Comparison of ENCODE assay signal across 19 cellular contexts in genomic region chr20:25217161-25218108, GRCh38. TPM values are rescaled to one million over a fixed set of nuclear protein-coding genes. Genes with fewer than 3 reads are reported as not detected.
DNase-seq lines count a peak whose midpoint lies in the region; ATAC-seq and TF ChIP-seq lines count a peak whose summit lies in the region.
"Had no signal": no experiment of that assay in that cellular context is flagged by ENCODE, and none has a peak within 500 bp of the region (broad histone marks: within the 10 kb centered on the region; RNA-seq: fewer than 3 reads in every experiment).

No MANE protein-coding gene starts in this region.

- POLR2A ChIA-PET in WTC11 (lab: Charles Lee): no interaction called here

- H3K27me3 Mint-ChIP-seq in GM23338 (ENCODE audit: insufficient read depth, low read depth, poor library complexity): peaks cover 7% of the 10 kb centered on the region
- no peaks in the 10 kb centered on the region for H3K27me3 Mint-ChIP-seq in WTC11 (ENCODE audit: low read depth)
- H3K27me3 Mint-ChIP-seq: CD4-positive, alpha-beta T cell had no signal

- H3K36me3 Mint-ChIP-seq in GM23338 (ENCODE audit: low read depth) (peaks cover 6% of the 10 kb centered on the region; the same call in 2 of the 3 replicates), WTC11 (peaks cover 2% of the 10 kb centered on the region)

- peaks cover 2 to 67% (median 27%) of the 10 kb centered on the region in 12 donors for H3K4me1 ChIP-seq in heart left ventricle
- H3K4me1 ChIP-seq in GM23338 (ENCODE audit: insufficient read depth): no peaks in the 10 kb centered on the region
- H3K4me1 ChIP-seq in neuronal stem cell (ENCODE audit: control insufficient read depth in 2 of 2, insufficient read depth in 1 of 2, low read depth in 1 of 2, low read length in 2 of 2): peaks cover under 1 to 1% of the 10 kb centered on the region in 2 donors
- H3K4me1 ChIP-seq: Peyer's patch had no signal

- peaks cover 0 to 85% (median 73%) of the 10 kb centered on the region in 9 donors for H3K36me3 ChIP-seq in heart left ventricle
- H3K36me3 ChIP-seq in GM23338 (ENCODE audit: insufficient read depth): no peaks in the 10 kb centered on the region
- H3K36me3 ChIP-seq in neuronal stem cell (replicated peaks in 1 of 2; ENCODE audit: control insufficient read depth in 2 of 2, insufficient read depth in 2 of 2, low read length in 2 of 2): peaks cover 31 to 80% of the 10 kb centered on the region in 2 donors

- no peak overlapping the region for H3K4me2 ChIP-seq in GM23338
- H3K4me2 ChIP-seq in neuronal stem cell (ENCODE audit: insufficient read depth, low read length, poor library complexity, severe bottlenecking): no peak overlapping the region

- H2BK5ac ChIP-seq in neuronal stem cell (ENCODE audit: low read length): no peak overlapping the region

- peak overlapping the region in 2 of 12 donors; percentile 7 to 27 for H3K4me3 ChIP-seq in heart left ventricle
- no peak overlapping the region for H3K4me3 ChIP-seq in GM23338
- no peak overlapping the region for H3K4me3 ChIP-seq in neuronal stem cell (ENCODE audit: low read length in 2 of 2)
- H3K4me3 ChIP-seq: BLaER1 treated with 17β-estradiol and CSF1 and Interleukin-3, amounts not matched to agents 10 nM and 100 nM; Peyer's patch; SJSA1 had no signal

- WGBS in heart left ventricle, 4 donors: 91 to 94% (median 92%) methylated on average over 21 of the region's 21 CpGs
- WGBS in neuronal stem cell (ENCODE audit: extremely low coverage in 2 of 2, insufficient read length in 2 of 2, insufficient replicate concordance in 1 of 2), 2 donors: no CpG with 5 or more reads among the region's 21 CpGs

- CTCF ChIA-PET in WTC11 (lab: Charles Lee): interaction anchor here (1.2 kb wide), 1 partner anchor 30 kb away, joined by 4 read pairs; no protein-coding TSS in a partner anchor

- H3K79me2 ChIP-seq in GM23338 (replicated peaks; ENCODE audit: insufficient read depth): no peaks in the 10 kb centered on the region

- H3K9me3 ChIP-seq in heart left ventricle (no peaks in the 10 kb centered on the region), neuronal stem cell (replicated peaks in 1 of 2; ENCODE audit: control insufficient read depth in 2 of 2, insufficient read depth in 1 of 2, low read depth in 1 of 2, low read length in 2 of 2) (no peaks in the 10 kb centered on the region)
- H3K9me3 ChIP-seq: BLaER1 treated with 17β-estradiol and CSF1 and Interleukin-3, amounts not matched to agents 10 nM and 100 nM; Peyer's patch; SJSA1 had no signal

- no peak overlapping the region for H2BK15ac ChIP-seq in neuronal stem cell (ENCODE audit: low read length)

- H3F3A ChIP-seq in GM23338 (replicated peaks; ENCODE audit: low read depth): no peaks in the 10 kb centered on the region

- no peak overlapping the region for H3K23ac ChIP-seq in neuronal stem cell (ENCODE audit: low read depth, low read length, poor library complexity)

- H4K8ac ChIP-seq in neuronal stem cell (ENCODE audit: low read depth, low read length): no peak overlapping the region

- no peak overlapping the region for H3K4ac ChIP-seq in neuronal stem cell (ENCODE audit: low read length)

- no peak overlapping the region for H3K27ac Mint-ChIP-seq in GM23338
- no peak overlapping the region for H3K27ac Mint-ChIP-seq in WTC11
- H3K27ac Mint-ChIP-seq: CD4-positive, alpha-beta T cell had no signal

- no peak overlapping the region for H2AK5ac ChIP-seq in neuronal stem cell (ENCODE audit: low read depth, low read length)

- H3K27me3 ChIP-seq in heart left ventricle (no peaks in the 10 kb centered on the region), GM23338 (ENCODE audit: insufficient read depth) (no peaks in the 10 kb centered on the region), neuronal stem cell (ENCODE audit: control insufficient read depth in 3 of 3, insufficient read depth in 3 of 3, low read depth in 1 of 3, low read length in 3 of 3) (no peaks in the 10 kb centered on the region)
- H3K27me3 ChIP-seq: BLaER1 treated with 17β-estradiol and CSF1 and Interleukin-3, amounts not matched to agents 10 nM and 100 nM; Peyer's patch; SJSA1 had no signal

- H4K91ac ChIP-seq in neuronal stem cell (ENCODE audit: low read depth, low read length, poor library complexity): no peak overlapping the region

- H2BK120ac ChIP-seq in neuronal stem cell (ENCODE audit: low read depth, low read length): no peak overlapping the region

- H3K9me3 Mint-ChIP-seq in GM23338: no peaks in the 10 kb centered on the region
- no peaks in the 10 kb centered on the region for H3K9me3 Mint-ChIP-seq in WTC11
- H3K9me3 Mint-ChIP-seq: CD4-positive, alpha-beta T cell had no signal

- H3K9ac ChIP-seq in neuronal stem cell (ENCODE audit: low read depth, low read length, poor library complexity): no peak overlapping the region
- H3K9ac ChIP-seq: BLaER1 treated with 17β-estradiol and CSF1 and Interleukin-3, amounts not matched to agents 10 nM and 100 nM had no signal

- DNase-seq in heart left ventricle (no peak), Right ventricle myocardium superior (no peak), GM23338 (ENCODE audit: low spot score) (no peak), WTC11 (ENCODE audit: low spot score) (no peak), neuronal stem cell (ENCODE audit: low spot score) (no peak), NCI-H2196 treated with DMSO at 0.1 percent for 48 hours (lab: John Stamatoyannopoulos, UW; ENCODE audit: unreplicated experiment) (no peak), kidney tubule cell (ENCODE audit: low spot score) (no peak)
- DNase-seq: CD4-positive, alpha-beta T cell; NCI-H1048; NCI-H1417; NCI-H1694; NCI-H2029 treated with DMSO at 0.1 percent for 48 hours; NCI-H2227 treated with DMSO at 0.1 percent for 48 hours; NCI-H526 treated with DMSO at 0.1 percent for 48 hours; OCI-M1; Peyer's patch had no signal

- H3K14ac ChIP-seq in neuronal stem cell (ENCODE audit: low read length): no peak overlapping the region

- no peak for TF ChIP-seq CTCF in heart left ventricle (IDR thresholded peaks at IDR 0.05)
- TF ChIP-seq CTCF in GM23338 (conservative IDR thresholded peaks at IDR 0.05; ENCODE audit: low read depth in 2 of 2): no peak; a peak in 1 of 4 replicates
- TF ChIP-seq CTCF in WTC11 (IDR thresholded peaks at IDR 0.05): no peak

- peak overlapping the region; percentile 31 for H3K18ac ChIP-seq in neuronal stem cell (ENCODE audit: low read length)

- H2BK12ac ChIP-seq in neuronal stem cell (ENCODE audit: low read length): no peak overlapping the region

- H3K4me1 Mint-ChIP-seq in GM23338 (peaks cover 2% of the 10 kb centered on the region; the same call in 1 of the 3 replicates), WTC11 (no peaks in the 10 kb centered on the region)

- no peak for TF ChIP-seq POLR2A in heart left ventricle (IDR thresholded peaks at IDR 0.05)

- intact Hi-C loops in heart left ventricle (cut with DNase I) (no loop called here), Right ventricle myocardium superior (cut with DNase I) (no loop called here)

- H3K9me2 ChIP-seq in GM23338 (ENCODE audit: insufficient read depth): no peaks in the 10 kb centered on the region

- peaks cover 5% of the 10 kb centered on the region for H3K79me1 ChIP-seq in neuronal stem cell (ENCODE audit: low read depth, low read length)

- no peaks in the 10 kb centered on the region for H4K20me1 ChIP-seq in GM23338 (replicated peaks; ENCODE audit: insufficient read depth)

- H2AFZ ChIP-seq in GM23338: no peak overlapping the region
- H2AFZ ChIP-seq in neuronal stem cell (ENCODE audit: low read length): no peak overlapping the region

- H3K4me3 Mint-ChIP-seq in GM23338 (no peak overlapping the region), WTC11 (no peak overlapping the region)
- H3K4me3 Mint-ChIP-seq: CD4-positive, alpha-beta T cell had no signal

- no peak for ATAC-seq in heart left ventricle
- ATAC-seq in Right ventricle myocardium superior (ENCODE audit: poor library complexity): no peak
- peak; percentile 24; the same call in 2 of the 3 replicates for ATAC-seq in GM23338
- ATAC-seq in WTC11: peak; percentile 62
- ATAC-seq in GM18519 (IDR thresholded peaks at IDR 0.05; ENCODE audit: low FRiP score, unreplicated experiment): no peak

- H3K27ac ChIP-seq in heart left ventricle (peak overlapping the region in 10 of 12 donors; percentile 56 to 89 (median 76)), GM23338 (ENCODE audit: low read depth) (no peak overlapping the region), neuronal stem cell (replicated peaks; ENCODE audit: low read length) (no peak overlapping the region)
- H3K27ac ChIP-seq: BLaER1 treated with 17β-estradiol and CSF1 and Interleukin-3, amounts not matched to agents 10 nM and 100 nM; Peyer's patch; SJSA1 had no signal

TF ChIP-seq in GM23338, 12 proteins besides CTCF, POLR2A, EP300 and RAD21 (continues in another document):
- no peak for TF ChIP-seq ZNF114 (CRISPR knock-in tag; IDR thresholded peaks at IDR 0.05)

TF ChIP-seq in WTC11, 78 proteins besides CTCF, POLR2A, EP300 and RAD21 (continues in another document):
- TF ChIP-seq RORB (CRISPR knock-in tag; IDR thresholded peaks at IDR 0.05): no peak
- TF ChIP-seq MAX (CRISPR knock-in tag; IDR thresholded peaks at IDR 0.05): no peak
- TF ChIP-seq CREB1 (CRISPR knock-in tag; IDR thresholded peaks at IDR 0.05): no peak

RNA-seq across cellular contexts. Expression of gene ENTPD6, which starts 21.9 kb away (rescaled TPM):
- 100 to 1,000 TPM in 3 of 9 donors, 10 to 100 TPM in 6; 58.7 to 139 (median 86.7) TPM for total RNA-seq in heart left ventricle
- 100 to 1,000 TPM; 131 to 200 TPM for polyA plus RNA-seq in heart left ventricle
- 118 TPM for total RNA-seq in Right ventricle myocardium superior
- 45.9 TPM in 2 replicates for total RNA-seq in GM23338 (2014; rRNA removed; shearing (Covaris generic))
- polyA plus RNA-seq in GM23338 (2016; fragmentation: Nextera tagmentation; extraction: Ambion mirVana): 19.0 and 19.3 TPM in 2 replicates
- total RNA-seq in WTC11 (2021): 41.1 to 56.9 TPM (median 47.4 TPM) in 3 replicates
- polyA plus RNA-seq in neuronal stem cell (2013, experiment 1 of 2): 50.6 TPM
- 48.4 TPM for polyA plus RNA-seq in neuronal stem cell (2013, experiment 2 of 2)

RNA-seq across cellular contexts. Expression of gene PYGB, which starts 30.4 kb away (rescaled TPM):
- 100 to 1,000 TPM; 172 to 450 (median 233) TPM for total RNA-seq in heart left ventricle
- polyA plus RNA-seq in heart left ventricle: 100 to 1,000 TPM; 144 to 227 TPM
- total RNA-seq in Right ventricle myocardium superior: 170 TPM
- 61.9 and 64.0 TPM in 2 replicates for total RNA-seq in GM23338 (2014; rRNA removed; shearing (Covaris generic))
- polyA plus RNA-seq in GM23338 (2016; fragmentation: Nextera tagmentation; extraction: Ambion mirVana): 15.6 and 15.9 TPM in 2 replicates
- total RNA-seq in WTC11 (2021): 44.5 to 48.5 TPM (median 46.3 TPM) in 3 replicates
- 31.3 TPM for polyA plus RNA-seq in neuronal stem cell (2013, experiment 1 of 2)
- polyA plus RNA-seq in neuronal stem cell (2013, experiment 2 of 2): 32.4 TPM

Comparison
In these comparisons a context has a peak if more than half of its experiments do, and no peak if none do; other contexts are left out.
1. ATAC-seq: peak in GM23338 (single experiment) and WTC11 (single experiment); none in heart left ventricle (0 of 4), Right ventricle myocardium superior (single experiment) and GM18519 (single experiment).
2. H3K27ac ChIP-seq: peak in heart left ventricle (10 of 12); none in GM23338 (single experiment) and neuronal stem cell (single experiment).